In genomic region chr6:33297956-33298772, GRCh38 we compare ENCODE assay signal across 1 cellular context.
TF ChIP-seq lines count a peak whose summit lies in the region.

No MANE protein-coding gene starts in this region.

TF ChIP-seq in A549, 52 proteins besides CTCF, POLR2A, EP300 and RAD21:
- no peak for TF ChIP-seq FOXS1 (CRISPR knock-in tag; IDR thresholded peaks at IDR 0.05)
TF ChIP-seq in A549: peak in this region for 0.
